ENCODE assay signal across 13 cellular contexts in the genomic region with DNA sequence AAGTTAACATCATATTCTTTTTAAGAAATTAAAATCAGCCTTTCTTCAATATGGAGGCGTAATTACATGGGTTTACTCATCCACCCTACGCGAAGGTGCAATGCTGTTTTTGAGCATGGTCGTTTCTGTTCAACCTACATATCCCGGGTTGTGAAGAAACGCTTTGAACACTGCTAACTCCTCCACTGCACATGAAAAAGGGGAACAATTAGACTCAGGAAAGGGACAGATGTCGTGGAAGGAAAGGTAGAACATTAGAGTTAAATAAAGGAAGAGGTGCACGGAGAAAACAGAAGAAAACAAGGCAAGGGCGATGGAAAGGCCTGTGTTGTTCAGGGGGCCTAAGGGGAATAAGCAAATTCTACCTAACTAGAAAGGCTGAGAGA. TPM values are rescaled to one million over a fixed set of nuclear protein-coding genes. Genes with fewer than 3 reads are reported as not detected.
DNase-seq lines count a peak whose midpoint lies in the region; ATAC-seq and TF ChIP-seq lines count a peak whose summit lies in the region.
"Had no signal": no experiment of that assay in that cellular context is flagged by ENCODE, and none has a peak within 500 bp of the region (broad histone marks: within the 10 kb centered on the region; RNA-seq: fewer than 3 reads in every experiment).

No MANE protein-coding gene starts in this region.

- H3K79me2 ChIP-seq in PC-9 (ENCODE audit: low read depth) = peaks cover 38% of the 10 kb centered on the region

- TF ChIP-seq CTCF in PC-9 (conservative IDR thresholded peaks at IDR 0.05) (no peak), endothelial cell (IDR thresholded peaks at IDR 0.05; ENCODE audit: unreplicated experiment) (no peak)

- no peaks in the 10 kb centered on the region for H3K9me2 ChIP-seq in PC-9 (ENCODE audit: insufficient read depth)

- no peaks in the 10 kb centered on the region for H3K9me3 ChIP-seq in PC-9 (ENCODE audit: insufficient read depth, low read depth)
- H3K9me3 ChIP-seq: upper lobe of right lung had no signal

- peak overlapping the region; percentile 5 for H3K27ac Mint-ChIP-seq in activated T-cell treated with anti-CD3 and anti-CD28 coated beads, Interleukin-2, amount 50 U/mL, for 24 hours
- peak overlapping the region; percentile 11 for H3K27ac Mint-ChIP-seq in endothelial cell (ENCODE audit: unreplicated experiment)
- H3K27ac Mint-ChIP-seq in stimulated activated memory B cell treated with anti-CD40 and anti-IgM and Interleukin-4, amounts not matched to agents 10 μg/mL and 1 μg/mL and 100 μg/mL, for 72 hours = no peak overlapping the region

- H3K4me3 ChIP-seq in PC-9 = peak overlapping the region; percentile 94; the same call in 1 of the 2 replicates

- H3K9me3 Mint-ChIP-seq in activated T-cell treated with anti-CD3 and anti-CD28 coated beads, Interleukin-2, amount 50 U/mL, for 24 hours = no peaks in the 10 kb centered on the region
- H3K9me3 Mint-ChIP-seq in endothelial cell (ENCODE audit: unreplicated experiment) = no peaks in the 10 kb centered on the region
- peaks cover 8% of the 10 kb centered on the region for H3K9me3 Mint-ChIP-seq in stimulated activated memory B cell treated with anti-CD40 and anti-IgM and Interleukin-4, amounts not matched to agents 10 μg/mL and 1 μg/mL and 100 μg/mL, for 72 hours

- POLR2A ChIA-PET in PC-9 (lab: Charles Lee; ENCODE audit: unreplicated experiment) = no interaction called here

- peaks cover 21% of the 10 kb centered on the region for H3K4me1 Mint-ChIP-seq in activated T-cell treated with anti-CD3 and anti-CD28 coated beads, Interleukin-2, amount 50 U/mL, for 24 hours (ENCODE audit: low read depth)
- H3K4me1 Mint-ChIP-seq in endothelial cell (ENCODE audit: unreplicated experiment) = peaks cover 28% of the 10 kb centered on the region
- H3K4me1 Mint-ChIP-seq in stimulated activated memory B cell treated with anti-CD40 and anti-IgM and Interleukin-4, amounts not matched to agents 10 μg/mL and 1 μg/mL and 100 μg/mL, for 72 hours = peaks cover 14% of the 10 kb centered on the region

- H2AFZ ChIP-seq in PC-9 = peak overlapping the region; percentile 99; the same call in 1 of the 2 replicates

- no peaks in the 10 kb centered on the region; the same call in 1 of the 2 replicates for H4K20me1 ChIP-seq in PC-9 (ENCODE audit: insufficient read depth)

- peak overlapping the region; percentile 97 for H3K4me2 ChIP-seq in PC-9

- H3K27me3 Mint-ChIP-seq in activated T-cell treated with anti-CD3 and anti-CD28 coated beads, Interleukin-2, amount 50 U/mL, for 24 hours = peaks cover 65% of the 10 kb centered on the region
- peaks cover 22% of the 10 kb centered on the region for H3K27me3 Mint-ChIP-seq in endothelial cell (ENCODE audit: unreplicated experiment)
- peaks cover 67% of the 10 kb centered on the region for H3K27me3 Mint-ChIP-seq in stimulated activated memory B cell treated with anti-CD40 and anti-IgM and Interleukin-4, amounts not matched to agents 10 μg/mL and 1 μg/mL and 100 μg/mL, for 72 hours

- CTCF ChIA-PET in PC-9 (lab: Charles Lee) = no interaction called here

- no peak overlapping the region for H3K4me3 Mint-ChIP-seq in activated T-cell treated with anti-CD3 and anti-CD28 coated beads, Interleukin-2, amount 50 U/mL, for 24 hours
- H3K4me3 Mint-ChIP-seq in endothelial cell (ENCODE audit: unreplicated experiment) = peak overlapping the region; percentile 81
- peak overlapping the region; percentile 4 for H3K4me3 Mint-ChIP-seq in stimulated activated memory B cell treated with anti-CD40 and anti-IgM and Interleukin-4, amounts not matched to agents 10 μg/mL and 1 μg/mL and 100 μg/mL, for 72 hours

- no peaks in the 10 kb centered on the region for H3K27me3 ChIP-seq in PC-9 (ENCODE audit: insufficient read depth, low read depth)

- intact Hi-C loops in PC-9 (cut with micrococcal nuclease; ENCODE audit: unreplicated experiment) = no loop called here

- H3F3A ChIP-seq in PC-9 (ENCODE audit: insufficient read depth, low read depth) = peaks cover 14% of the 10 kb centered on the region; the same call in 1 of the 2 replicates

- H3K4me1 ChIP-seq in PC-9 (replicated peaks; ENCODE audit: insufficient read depth) = no peaks in the 10 kb centered on the region

- BruUV-seq in PC-9 (replicated peaks; lab: Mats Ljungman, UMichigan) = TSS peak; percentile 43

- H3K36me3 Mint-ChIP-seq in activated T-cell treated with anti-CD3 and anti-CD28 coated beads, Interleukin-2, amount 50 U/mL, for 24 hours (ENCODE audit: low read depth) = no peaks in the 10 kb centered on the region
- H3K36me3 Mint-ChIP-seq in endothelial cell (ENCODE audit: low read depth, unreplicated experiment) = no peaks in the 10 kb centered on the region
- H3K36me3 Mint-ChIP-seq in stimulated activated memory B cell treated with anti-CD40 and anti-IgM and Interleukin-4, amounts not matched to agents 10 μg/mL and 1 μg/mL and 100 μg/mL, for 72 hours = peaks cover 4% of the 10 kb centered on the region

- H3K36me3 ChIP-seq in PC-9 (ENCODE audit: low read depth) = no peaks in the 10 kb centered on the region
- H3K36me3 ChIP-seq: upper lobe of right lung had no signal

- no peak for ATAC-seq in stimulated activated memory B cell treated with anti-CD40 and anti-IgM and Interleukin-4, amounts not matched to agents 10 μg/mL and 1 μg/mL and 100 μg/mL, for 72 hours
- ATAC-seq: sciatic nerve had no signal

- H3K27ac ChIP-seq in PC-9 = no peak overlapping the region
- H3K27ac ChIP-seq: upper lobe of right lung had no signal

- DNase-seq in activated T-cell treated with anti-CD3 and anti-CD28 coated beads, Interleukin-2, amount 50 U/mL, for 24 hours = no peak
- DNase-seq in activated T-cell treated with anti-CD3 and anti-CD28 coated beads for 4 hours = no peak
- DNase-seq in PC-9 = no peak
- DNase-seq in endothelial cell (ENCODE audit: low spot score) = no peak
- no peak for DNase-seq in superior temporal gyrus (ENCODE audit: extremely low spot score)
- no peak for DNase-seq in hypothalamus (lab: John Stamatoyannopoulos, UW)
- no peak for DNase-seq in COLO668 (lab: John Stamatoyannopoulos, UW; ENCODE audit: unreplicated experiment)
- DNase-seq: activated gamma-delta T cell treated with Interleukin-2 at 50 U/mL for 16 hours, mammary epithelial cell, NCI-H1694 treated with DMSO at 0.1 percent for 48 hours, upper lobe of right lung had no signal

RNA-seq across cellular contexts. Expression of a gene that starts 4.1 kb away (rescaled TPM):
- 0.61 and 0.68 TPM in 2 replicates for total RNA-seq in PC-9 (2021)
- total RNA-seq in endothelial cell (ENCODE audit: unreplicated experiment) = 0.10 TPM
- total RNA-seq: mammary epithelial cell, sciatic nerve, upper lobe of right lung had no signal

RNA-seq across cellular contexts. Expression of a gene that starts 14.1 kb away (rescaled TPM):
- 13.6 and 14.7 TPM in 2 replicates for total RNA-seq in PC-9 (2021)
- 3.8 TPM for total RNA-seq in endothelial cell (ENCODE audit: unreplicated experiment)
- total RNA-seq: sciatic nerve, upper lobe of right lung had no signal
